8 cellular contexts compared by ENCODE assay signal in genomic region chr13:46553521-46553885, GRCh38. TPM values are rescaled to one million over a fixed set of nuclear protein-coding genes. Genes with fewer than 3 reads are reported as not detected.
DNase-seq lines count a peak whose midpoint lies in the region; TF ChIP-seq lines count a peak whose summit lies in the region.

No MANE protein-coding gene starts in this region.

- no peaks in the 10 kb centered on the region for H3K36me3 Mint-ChIP-seq in HFFc6 (ENCODE audit: low read depth)

- H3K36me3 ChIP-seq in rectal smooth muscle tissue (ENCODE audit: control insufficient read depth, insufficient read depth, low read length): no peaks in the 10 kb centered on the region

- H3K27me3 Mint-ChIP-seq in HFFc6 (ENCODE audit: insufficient read depth): no peaks in the 10 kb centered on the region

- H3K9ac ChIP-seq in rectal smooth muscle tissue (ENCODE audit: low read length): peak overlapping the region; percentile 81

- H3K4me3 ChIP-seq in WI38 (ENCODE audit: low read depth, low read length) (peak overlapping the region; percentile 93), foreskin fibroblast (ENCODE audit: low read depth in 1 of 2, low read length in 2 of 2) (peak overlapping the region; percentile 90 to 96), rectal smooth muscle tissue (ENCODE audit: low read length) (peak overlapping the region; percentile 96)

- no peak for DNase-seq in HFFc6
- DNase-seq in foreskin fibroblast: no peak
- DNase-seq in NCI-H2196 (lab: John Stamatoyannopoulos, UW; ENCODE audit: unreplicated experiment): no peak
- no peak for DNase-seq in NCI-H510A treated with DMSO at 0.1 percent for 48 hours (lab: John Stamatoyannopoulos, UW)
- DNase-seq in occipital lobe (lab: John Stamatoyannopoulos, UW): no peak

- H3K4me3 Mint-ChIP-seq in HFFc6: peak overlapping the region; percentile 96

- peaks cover 49% of the 10 kb centered on the region for H3K4me1 Mint-ChIP-seq in HFFc6 (ENCODE audit: low read depth)

- peaks cover 6% of the 10 kb centered on the region for H3K4me1 ChIP-seq in rectal smooth muscle tissue (ENCODE audit: control insufficient read depth, insufficient read depth, low read length)

- peak overlapping the region; percentile 96 for H3K27ac Mint-ChIP-seq in HFFc6

- no peaks in the 10 kb centered on the region for H3K27me3 ChIP-seq in rectal smooth muscle tissue (ENCODE audit: control insufficient read depth, insufficient read depth, low read length)

- peak overlapping the region; percentile 80 for H3K27ac ChIP-seq in C4-2B
- H3K27ac ChIP-seq in rectal smooth muscle tissue (ENCODE audit: low read depth, low read length): peak overlapping the region; percentile 87

- TF ChIP-seq CTCF in C4-2B (conservative IDR thresholded peaks at IDR 0.05) (no peak), HFFc6 (IDR thresholded peaks at IDR 0.05) (no peak), WI38 (IDR thresholded peaks at IDR 0.05; ENCODE audit: low read depth, low read length) (no peak), foreskin fibroblast (IDR thresholded peaks at IDR 0.05; ENCODE audit: low read depth, low read length) (no peak)

- no peaks in the 10 kb centered on the region for H3K9me3 Mint-ChIP-seq in HFFc6

RNA-seq across cellular contexts. Expression of gene LRCH1, which starts 0.5 kb away (rescaled TPM):
- total RNA-seq in HFFc6 (2021; fragmentation: NEBNext Ultra II Directional; extraction: Animal tissue kit (Norgen Biotek cat#: 25700)): 10 to 100 TPM; 11.3 to 13.9 (median 12.5) TPM
- 21.4 TPM for total RNA-seq in occipital lobe
